8 cellular contexts compared by ENCODE assay signal in genomic region chr20:59518881-59519706, GRCh38.
DNase-seq lines count a peak whose midpoint lies in the region; ATAC-seq, FAIRE-seq and TF ChIP-seq lines count a peak whose summit lies in the region.

No MANE protein-coding gene starts in this region.

- no TSS peak for BruUV-seq in IMR-90 (replicated peaks; lab: Mats Ljungman, UMichigan)
- BruUV-seq in K562 (replicated peaks; lab: Mats Ljungman, UMichigan): no TSS peak

- no peak overlapping the region for H3K23ac ChIP-seq in IMR-90 (ENCODE audit: low read depth, low read length)

- dilution Hi-C loops in IMR-90 (cut with HindIII; ENCODE audit: low sequenced_read_pairs, unreplicated experiment): no loop called here

- H3K79me2 ChIP-seq in OCI-LY3 (ENCODE audit: low read length): no peaks in the 10 kb centered on the region
- H3K79me2 ChIP-seq in K562 (ENCODE audit: control insufficient read depth, insufficient read depth, low read length): no peaks in the 10 kb centered on the region

- no peak overlapping the region for H4K91ac ChIP-seq in IMR-90 (ENCODE audit: insufficient read depth, low read depth, low read length)

- no peak overlapping the region for H4K5ac ChIP-seq in IMR-90 (ENCODE audit: low read depth, low read length)

- H3K18ac ChIP-seq in IMR-90 (ENCODE audit: low read depth, low read length): no peak overlapping the region

- H3K9me1 ChIP-seq in IMR-90 (ENCODE audit: insufficient read depth, low read length): no peaks in the 10 kb centered on the region
- no peaks in the 10 kb centered on the region for H3K9me1 ChIP-seq in K562 (ENCODE audit: control insufficient read depth, insufficient read depth, low read length)

- FAIRE-seq in K562 (lab: Jason Lieb, UNC): peak; percentile 68

- H4K20me1 ChIP-seq in IMR-90 (ENCODE audit: insufficient read depth, low read length) (no peaks in the 10 kb centered on the region), OCI-LY3 (ENCODE audit: insufficient read depth, low read length) (no peaks in the 10 kb centered on the region), K562 (replicated peaks; ENCODE audit: control insufficient read depth, insufficient read depth, low read length) (no peaks in the 10 kb centered on the region)

- H3K27me3 ChIP-seq in IMR-90 (ENCODE audit: control insufficient read depth, insufficient read depth, low read length) (no peaks in the 10 kb centered on the region), OCI-LY3 (ENCODE audit: low read depth, low read length) (peaks cover 34% of the 10 kb centered on the region), K562 (ENCODE audit: control insufficient read depth in 2 of 2, insufficient read depth in 2 of 2, low read length in 2 of 2) (peaks cover 0 to 9% of the 10 kb centered on the region in 2 experiments; a peak in 1 of 5 replicates)

- 0% methylated on average over 1 of the region's 3 CpGs; no CpG with 5 or more reads in 1 of the 2 experiments for WGBS in IMR-90 (ENCODE audit: extremely low coverage in 2 of 2, insufficient read length in 1 of 2), 2 experiments
- 0% methylated on average over 3 of the region's 3 CpGs for WGBS in K562 (ENCODE audit: insufficient coverage, low coverage, missing lambda C conversion rate)

- no peak for TF ChIP-seq EP300 in K562 (IDR thresholded peaks at IDR 0.05; ENCODE audit: low read length)

- H2BK20ac ChIP-seq in IMR-90 (ENCODE audit: low read depth, low read length): no peak overlapping the region

- no peaks in the 10 kb centered on the region for H3K36me3 ChIP-seq in IMR-90 (ENCODE audit: control insufficient read depth, insufficient read depth, low read length)
- no peaks in the 10 kb centered on the region for H3K36me3 ChIP-seq in OCI-LY3 (replicated peaks; ENCODE audit: low read depth, low read length)
- no peaks in the 10 kb centered on the region for H3K36me3 ChIP-seq in K562 (ENCODE audit: control insufficient read depth, insufficient read depth, low read length)

- no peak overlapping the region for H2BK15ac ChIP-seq in IMR-90 (ENCODE audit: low read depth, low read length)

- TF ChIP-seq POLR2A in IMR-90 (IDR thresholded peaks at IDR 0.05; ENCODE audit: low read depth, low read length) (no peak), K562 (conservative IDR thresholded peaks at IDR 0.05) (no peak)

- H2AFZ ChIP-seq in IMR-90 (replicated peaks; ENCODE audit: low read length, poor library complexity): no peak overlapping the region
- H2AFZ ChIP-seq in OCI-LY3 (ENCODE audit: low read depth, low read length): no peak overlapping the region
- no peak overlapping the region for H2AFZ ChIP-seq in K562 (ENCODE audit: low read depth, low read length)

- H3K27ac ChIP-seq in IMR-90 (ENCODE audit: insufficient read depth, low read length): no peak overlapping the region
- no peak overlapping the region for H3K27ac ChIP-seq in OCI-LY3 (ENCODE audit: low read length)
- H3K27ac ChIP-seq in K562 (ENCODE audit: extremely low read depth, low read depth, low read length): no peak overlapping the region

- H2AK5ac ChIP-seq in IMR-90 (ENCODE audit: low read depth, low read length): no peak overlapping the region

- TF ChIP-seq CTCF in IMR-90 (conservative IDR thresholded peaks at IDR 0.05; ENCODE audit: low read depth, low read length) (peak; percentile 64), OCI-LY3 (IDR thresholded peaks at IDR 0.05; ENCODE audit: low read depth, low read length) (peak; percentile 78), K562 (IDR thresholded peaks at IDR 0.05 in 2 of 3, conservative IDR thresholded peaks at IDR 0.05 in 1 of 3; ENCODE audit: insufficient read depth in 2 of 3, low read depth in 1 of 3, low read length in 3 of 3) (peak; percentile 60 to 84 (median 67))

- H4K8ac ChIP-seq in IMR-90 (ENCODE audit: low read depth in 2 of 2, low read length in 2 of 2): no peak overlapping the region

- CTCF ChIA-PET in IMR-90 (lab: Yijun Ruan, JAX) (interaction anchor here (1.6 kb wide), 1 partner anchor 9 kb away, joined by 6 read pairs; no protein-coding TSS in a partner anchor), K562 (lab: Yijun Ruan, JAX; ENCODE audit: low intra/inter-chr PET ratio) (interaction anchor here (0.7 kb wide), 1 partner anchor 34 kb away, joined by 3 read pairs; no protein-coding TSS in a partner anchor)

- no peak overlapping the region for H2BK120ac ChIP-seq in IMR-90 (ENCODE audit: low read depth, low read length)

- no peak overlapping the region for H3K14ac ChIP-seq in IMR-90 (replicated peaks; ENCODE audit: low read depth, low read length)

- H3K9me3 ChIP-seq in IMR-90 (ENCODE audit: control insufficient read depth, insufficient read depth, low read length) (no peaks in the 10 kb centered on the region), OCI-LY3 (ENCODE audit: insufficient read depth, low read length) (no peaks in the 10 kb centered on the region), K562 (replicated peaks; ENCODE audit: control insufficient read depth, insufficient read depth, low read depth, low read length) (no peaks in the 10 kb centered on the region)

- no peaks in the 10 kb centered on the region for H3K79me1 ChIP-seq in IMR-90 (ENCODE audit: low read depth in 1 of 2, low read length in 2 of 2)

- peak; percentile 57 for DNase-seq in CD1c-positive myeloid dendritic cell (ENCODE audit: extremely low spot score)
- peak; percentile 47 for DNase-seq in IMR-90
- DNase-seq in K562 (ENCODE audit: extremely low read depth in 1 of 4, low spot score in 3 of 4): peak; percentile 50 to 65 (median 56)
- DNase-seq in inferior parietal cortex (ENCODE audit: extremely low spot score): peak; percentile 72
- DNase-seq in stimulated activated CD8-positive, alpha-beta memory T cell treated with anti-CD3 and anti-CD28 coated beads, Interleukin-12 subunit alpha, Interleukin-12 subunit beta, amount 100 ng/mL, for 1 hour (ENCODE audit: low read depth): peak; percentile 23
- DNase-seq in activated CD4-positive, CD25-positive, alpha-beta regulatory T cell (lab: John Stamatoyannopoulos, UW): no peak

- H2AK9ac ChIP-seq in IMR-90 (replicated peaks; ENCODE audit: low read depth, low read length, poor library complexity): no peak overlapping the region

- H3K9ac ChIP-seq in IMR-90 (ENCODE audit: low read depth, low read length) (no peak overlapping the region), OCI-LY3 (ENCODE audit: low read length) (no peak overlapping the region), K562 (ENCODE audit: insufficient read depth in 1 of 2, low read depth in 2 of 2, low read length in 2 of 2) (no peak overlapping the region)

- intact Hi-C loops in IMR-90 (cut with micrococcal nuclease): loop anchor here (5.0 kb wide), 1 partner anchor 233 kb away; no protein-coding TSS in a partner anchor
- intact Hi-C loops in K562 (cut with micrococcal nuclease): no loop called here

- peak; percentile 74 for ATAC-seq in GM18511 (IDR thresholded peaks at IDR 0.05; ENCODE audit: unreplicated experiment)
- ATAC-seq in IMR-90 (ENCODE audit: low read depth): peak; percentile 90
- peak; percentile 88 for ATAC-seq in K562

- H3K4me2 ChIP-seq in IMR-90 (ENCODE audit: low read depth, low read length) (no peak overlapping the region), OCI-LY3 (ENCODE audit: low read length) (no peak overlapping the region), K562 (ENCODE audit: insufficient read depth, low read length) (no peak overlapping the region)

- H3K4ac ChIP-seq in IMR-90 (ENCODE audit: low read depth, low read length): no peak overlapping the region

- TF ChIP-seq RAD21 in IMR-90 (IDR thresholded peaks at IDR 0.05; ENCODE audit: low read length): no peak
- no peak; a peak in 1 of 4 replicates for TF ChIP-seq RAD21 in K562 (CRISPR knock-in tag; conservative IDR thresholded peaks at IDR 0.05 in 1 of 2, IDR thresholded peaks at IDR 0.05 in 1 of 2)

- no peak overlapping the region for H3K56ac ChIP-seq in IMR-90 (ENCODE audit: extremely low read depth, insufficient read depth, low read length)

- no peaks in the 10 kb centered on the region for H3K4me1 ChIP-seq in IMR-90 (ENCODE audit: control insufficient read depth, insufficient read depth, low read length)
- no peaks in the 10 kb centered on the region for H3K4me1 ChIP-seq in OCI-LY3 (ENCODE audit: low read length)
- peaks cover 0 to 5% of the 10 kb centered on the region in 2 experiments; a peak in 1 of 5 replicates for H3K4me1 ChIP-seq in K562 (replicated peaks in 1 of 2; ENCODE audit: control insufficient read depth in 2 of 2, insufficient read depth in 2 of 2, low read length in 2 of 2)

- POLR2A ChIA-PET in IMR-90 (lab: Charles Lee; ENCODE audit: unreplicated experiment) (no interaction called here), K562 (lab: Yijun Ruan, JAX) (no interaction called here)

- in situ Hi-C loops in IMR-90 (cut with MboI; ENCODE audit: low sequenced_read_pairs): no loop called here
- in situ Hi-C loops in K562 (cut with MboI): no loop called here

- H3K4me3 ChIP-seq in IMR-90 (ENCODE audit: insufficient read depth, low read depth, low read length): no peak overlapping the region
- H3K4me3 ChIP-seq in OCI-LY3 (ENCODE audit: low read length): no peak overlapping the region
- H3K4me3 ChIP-seq in K562: no peak overlapping the region

- H2BK5ac ChIP-seq in IMR-90 (ENCODE audit: low read depth, low read length, poor library complexity, severe bottlenecking): no peak overlapping the region

TF ChIP-seq in IMR-90, 13 proteins besides CTCF, POLR2A, EP300 and RAD21 (continues in another document):
- no peak for TF ChIP-seq NFE2L2 (IDR thresholded peaks at IDR 0.05; ENCODE audit: low read depth, low read length)
- TF ChIP-seq MAZ (IDR thresholded peaks at IDR 0.05; ENCODE audit: borderline replicate concordance, low read depth, low read length): no peak
- no peak for TF ChIP-seq CHD1 (IDR thresholded peaks at IDR 0.05; ENCODE audit: low read depth, low read length)
- TF ChIP-seq, protein P1, sequence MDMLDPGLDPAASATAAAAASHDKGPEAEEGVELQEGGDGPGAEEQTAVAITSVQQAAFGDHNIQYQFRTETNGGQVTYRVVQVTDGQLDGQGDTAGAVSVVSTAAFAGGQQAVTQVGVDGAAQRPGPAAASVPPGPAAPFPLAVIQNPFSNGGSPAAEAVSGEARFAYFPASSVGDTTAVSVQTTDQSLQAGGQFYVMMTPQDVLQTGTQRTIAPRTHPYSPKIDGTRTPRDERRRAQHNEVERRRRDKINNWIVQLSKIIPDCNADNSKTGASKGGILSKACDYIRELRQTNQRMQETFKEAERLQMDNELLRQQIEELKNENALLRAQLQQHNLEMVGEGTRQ (IDR thresholded peaks at IDR 0.05; ENCODE audit: low read depth, low read length): no peak

TF ChIP-seq in K562, 482 proteins besides CTCF, POLR2A, EP300 and RAD21 (continues in another document):
- TF ChIP-seq, protein P2, sequence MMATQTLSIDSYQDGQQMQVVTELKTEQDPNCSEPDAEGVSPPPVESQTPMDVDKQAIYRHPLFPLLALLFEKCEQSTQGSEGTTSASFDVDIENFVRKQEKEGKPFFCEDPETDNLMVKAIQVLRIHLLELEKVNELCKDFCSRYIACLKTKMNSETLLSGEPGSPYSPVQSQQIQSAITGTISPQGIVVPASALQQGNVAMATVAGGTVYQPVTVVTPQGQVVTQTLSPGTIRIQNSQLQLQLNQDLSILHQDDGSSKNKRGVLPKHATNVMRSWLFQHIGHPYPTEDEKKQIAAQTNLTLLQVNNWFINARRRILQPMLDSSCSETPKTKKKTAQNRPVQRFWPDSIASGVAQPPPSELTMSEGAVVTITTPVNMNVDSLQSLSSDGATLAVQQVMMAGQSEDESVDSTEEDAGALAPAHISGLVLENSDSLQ (IDR thresholded peaks at IDR 0.05): no peak

Comparison
In these comparisons a context has a peak if more than half of its experiments do, and no peak if none do; other contexts are left out.
1. DNase-seq: peak in CD1c-positive myeloid dendritic cell (single experiment), IMR-90 (single experiment), K562 (4 of 4), inferior parietal cortex (single experiment) and stimulated activated CD8-positive, alpha-beta memory T cell treated with anti-CD3 and anti-CD28 coated beads, Interleukin-12 subunit alpha, Interleukin-12 subunit beta, amount 100 ng/mL, for 1 hour (single experiment); none in activated CD4-positive, CD25-positive, alpha-beta regulatory T cell (0 of 4).
2. Peak in every context shown above with its lines, with median percentiles within 50 percentile points of each other: ATAC-seq and CTCF ChIP-seq.